ENCODE assay signal across 27 cellular contexts in genomic region chr3:157754415-157754814, GRCh38.
A peak's percentile ranks its signal among the peaks of the same experiment; 100 is the strongest.
DNase-seq lines count a peak whose midpoint lies in the region; ATAC-seq and TF ChIP-seq lines count a peak whose summit lies in the region.
"Had no signal": no experiment of that assay in that cellular context is flagged by ENCODE, and none has a peak within 500 bp of the region (broad histone marks: within the 10 kb centered on the region; RNA-seq: fewer than 3 reads in every experiment).

No MANE protein-coding gene starts in this region.

- no peaks in the 10 kb centered on the region for H3F3A ChIP-seq in GM23248 (ENCODE audit: insufficient read depth)

- intact Hi-C loops in A673 (cut with micrococcal nuclease; ENCODE audit: unreplicated experiment), result no loop called here

- CTCF ChIA-PET in A673 (lab: Charles Lee), result no interaction called here

- peak overlapping the region; percentile 60 for H3K4me3 Mint-ChIP-seq in glutamatergic neuron (ENCODE audit: unreplicated experiment)
- H3K4me3 Mint-ChIP-seq in effector memory CD8-positive, alpha-beta T cell, result no peak overlapping the region
- H3K4me3 Mint-ChIP-seq: activated T-helper 17 cell treated with anti-CD3 and anti-CD28 coated beads, Interleukin-2, amount 50 U/mL, for 72 hours; CD8-positive, alpha-beta T cell; HFFc6; T-helper 1 cell treated with Interleukin-12 subunit alpha and Interleukin-12 subunit beta and Interleukin-4 antibody, amounts not matched to agents 30 μg/mL and 1 μg/mL, for 36 hours had no signal

- TF ChIP-seq CTCF in A673 (conservative IDR thresholded peaks at IDR 0.05; ENCODE audit: low read depth, low read length) (no peak), glutamatergic neuron (IDR thresholded peaks at IDR 0.05; ENCODE audit: partially characterized antibody, unreplicated experiment) (no peak)

- no peak overlapping the region for H2AFZ ChIP-seq in GM23248

- no peaks in the 10 kb centered on the region for H3K4me1 ChIP-seq in A673 (ENCODE audit: insufficient read depth, low read length, poor library complexity, severe bottlenecking)
- H3K4me1 ChIP-seq in GM23248 (ENCODE audit: insufficient read depth), result peaks cover 7% of the 10 kb centered on the region; the same call in 1 of the 2 replicates
- H3K4me1 ChIP-seq: gastroesophageal sphincter, spleen, vagina had no signal

- no TSS peak for BruUV-seq in A673 (replicated peaks; lab: Mats Ljungman, UMichigan)

- H3K79me2 ChIP-seq in GM23248 (ENCODE audit: insufficient read depth), result no peaks in the 10 kb centered on the region

- in situ Hi-C loops in GM23248 (cut with MboI), result no loop called here

- H3K9ac ChIP-seq in GM23248, result no peak overlapping the region

- H3K4me1 Mint-ChIP-seq in glutamatergic neuron (ENCODE audit: low read depth, unreplicated experiment), result peaks cover 35% of the 10 kb centered on the region
- H3K4me1 Mint-ChIP-seq in effector memory CD8-positive, alpha-beta T cell (ENCODE audit: low read depth in 2 of 2), result no peaks in the 10 kb centered on the region
- H3K4me1 Mint-ChIP-seq: activated T-helper 17 cell treated with anti-CD3 and anti-CD28 coated beads, Interleukin-2, amount 50 U/mL, for 72 hours had no signal

- peak; percentile 4 for DNase-seq in A673 (ENCODE audit: low spot score)
- peak; percentile 17 for DNase-seq in GM23248
- peak; percentile 63 for DNase-seq in NCI-H82 treated with DMSO at 0.1 percent for 48 hours (lab: John Stamatoyannopoulos, UW; ENCODE audit: unreplicated experiment)
- no peak for DNase-seq in glutamatergic neuron
- DNase-seq in effector memory CD8-positive, alpha-beta T cell, result no peak
- DNase-seq: activated CD4-positive, alpha-beta T cell treated with anti-CD3 and anti-CD28 coated beads for 48 hours; aorta; CD8-positive, alpha-beta T cell; central memory CD4-positive, alpha-beta T cell; DND-41; dorsolateral prefrontal cortex; HFFc6; kidney; NCI-H1092 treated with DMSO at 0.1 percent for 48 hours; NK-92 treated with Interleukin-12 subunit alpha and Interleukin-12 subunit beta, amount 100 ng/mL, for 24 hours; spleen; stimulated activated CD4-positive, alpha-beta T cell treated with anti-CD3 and anti-CD28 coated beads, Interleukin-4, amount 100 ng/mL, for 1 hour; stimulated activated naive CD4-positive, alpha-beta T cell had no signal

- 65 to 78% methylated on average over 3 of the region's 3 CpGs for WGBS in GM23248 (ENCODE audit: low coverage in 1 of 2, low lambda C conversion rate in 2 of 2, missing lambda C conversion rate in 2 of 2), 2 experiments

- no peaks in the 10 kb centered on the region for H4K20me1 ChIP-seq in GM23248 (ENCODE audit: insufficient read depth)

- no peaks in the 10 kb centered on the region for H3K9me3 Mint-ChIP-seq in glutamatergic neuron (ENCODE audit: unreplicated experiment)
- H3K9me3 Mint-ChIP-seq in effector memory CD8-positive, alpha-beta T cell, result no peaks in the 10 kb centered on the region
- H3K9me3 Mint-ChIP-seq: activated naive CD4-positive, alpha-beta T cell treated with anti-CD3 and anti-CD28 coated beads, Interleukin-2, amount 50 U/mL, for 72 hours; activated T-helper 17 cell treated with anti-CD3 and anti-CD28 coated beads, Interleukin-2, amount 50 U/mL, for 72 hours; HFFc6; T-helper 1 cell treated with Interleukin-12 subunit alpha and Interleukin-12 subunit beta and Interleukin-4 antibody, amounts not matched to agents 30 μg/mL and 1 μg/mL, for 36 hours had no signal

- no peaks in the 10 kb centered on the region for H3K36me3 ChIP-seq in A673 (ENCODE audit: insufficient read depth, low read length, poor library complexity, severe bottlenecking)
- H3K36me3 ChIP-seq in GM23248 (ENCODE audit: low read depth), result no peaks in the 10 kb centered on the region
- H3K36me3 ChIP-seq: gastroesophageal sphincter, spleen, thoracic aorta, vagina had no signal

- ATAC-seq in HG03039 (IDR thresholded peaks at IDR 0.05; ENCODE audit: unreplicated experiment), result no peak
- ATAC-seq in GM18520 (IDR thresholded peaks at IDR 0.05; ENCODE audit: unreplicated experiment), result no peak
- ATAC-seq in effector memory CD8-positive, alpha-beta T cell (replicated peaks), result no peak
- ATAC-seq in HG03095 (IDR thresholded peaks at IDR 0.05; ENCODE audit: unreplicated experiment), result no peak
- ATAC-seq: activated naive CD4-positive, alpha-beta T cell treated with anti-CD3 and anti-CD28 coated beads, Interleukin-2, amount 50 U/mL, for 72 hours; activated T-helper 17 cell treated with anti-CD3 and anti-CD28 coated beads, Interleukin-2, amount 50 U/mL, for 72 hours; CD8-positive, alpha-beta T cell; gastroesophageal sphincter had no signal

- POLR2A ChIA-PET in A673 (lab: Charles Lee; ENCODE audit: low non-redundant PET), result no interaction called here

- H3K27me3 ChIP-seq in A673 (replicated peaks; ENCODE audit: insufficient read depth, low read depth, low read length, poor library complexity), result peaks cover 22% of the 10 kb centered on the region
- no peaks in the 10 kb centered on the region for H3K27me3 ChIP-seq in GM23248 (replicated peaks; ENCODE audit: insufficient read depth)
- H3K27me3 ChIP-seq: gastroesophageal sphincter, spleen, vagina had no signal

- H3K4me3 ChIP-seq in A673 (ENCODE audit: low read depth, low read length, poor library complexity, severe bottlenecking), result no peak overlapping the region
- no peak overlapping the region for H3K4me3 ChIP-seq in GM23248
- H3K4me3 ChIP-seq: dorsolateral prefrontal cortex, gastroesophageal sphincter, spleen, thoracic aorta, vagina had no signal

- no peaks in the 10 kb centered on the region for H3K9me2 ChIP-seq in GM23248 (ENCODE audit: insufficient read depth)

- H3K27me3 Mint-ChIP-seq in glutamatergic neuron (ENCODE audit: unreplicated experiment), result peaks cover 2% of the 10 kb centered on the region
- no peaks in the 10 kb centered on the region for H3K27me3 Mint-ChIP-seq in effector memory CD8-positive, alpha-beta T cell
- H3K27me3 Mint-ChIP-seq: activated T-helper 17 cell treated with anti-CD3 and anti-CD28 coated beads, Interleukin-2, amount 50 U/mL, for 72 hours had no signal

- H3K36me3 Mint-ChIP-seq in glutamatergic neuron (ENCODE audit: unreplicated experiment), result no peaks in the 10 kb centered on the region
- H3K36me3 Mint-ChIP-seq in effector memory CD8-positive, alpha-beta T cell (ENCODE audit: insufficient read depth), result no peaks in the 10 kb centered on the region
- H3K36me3 Mint-ChIP-seq: activated naive CD4-positive, alpha-beta T cell treated with anti-CD3 and anti-CD28 coated beads, Interleukin-2, amount 50 U/mL, for 72 hours; CD8-positive, alpha-beta T cell had no signal

- H3K9me3 ChIP-seq in A673 (ENCODE audit: low read depth, low read length, poor library complexity, severe bottlenecking) (no peaks in the 10 kb centered on the region), GM23248 (ENCODE audit: low read depth) (no peaks in the 10 kb centered on the region)
- H3K9me3 ChIP-seq: gastroesophageal sphincter, spleen, thoracic aorta, vagina had no signal

- H3K27ac ChIP-seq in A673 (ENCODE audit: low read depth, low read length, poor library complexity, severe bottlenecking), result no peak overlapping the region
- H3K27ac ChIP-seq in GM23248, result no peak overlapping the region
- H3K27ac ChIP-seq: dorsolateral prefrontal cortex, gastroesophageal sphincter, spleen, thoracic aorta, vagina had no signal

- peak overlapping the region; percentile 83 for H3K27ac Mint-ChIP-seq in glutamatergic neuron (ENCODE audit: unreplicated experiment)
- no peak overlapping the region for H3K27ac Mint-ChIP-seq in effector memory CD8-positive, alpha-beta T cell
- H3K27ac Mint-ChIP-seq: activated naive CD4-positive, alpha-beta T cell treated with anti-CD3 and anti-CD28 coated beads, Interleukin-2, amount 50 U/mL, for 72 hours; activated T-helper 17 cell treated with anti-CD3 and anti-CD28 coated beads, Interleukin-2, amount 50 U/mL, for 72 hours; CD8-positive, alpha-beta T cell; HFFc6; T-helper 1 cell treated with Interleukin-12 subunit alpha and Interleukin-12 subunit beta and Interleukin-4 antibody, amounts not matched to agents 30 μg/mL and 1 μg/mL, for 36 hours had no signal

- H3K4me2 ChIP-seq in GM23248 (ENCODE audit: unreplicated experiment), result no peak overlapping the region

Comparison
In these comparisons a context has a peak if more than half of its experiments do, and no peak if none do; other contexts are left out.
1. DNase-seq: peak in A673 (single experiment), GM23248 (single experiment) and NCI-H82 treated with DMSO at 0.1 percent for 48 hours (single experiment); none in glutamatergic neuron (single experiment) and effector memory CD8-positive, alpha-beta T cell (0 of 3).